Comparison of ENCODE assay signal across 14 cellular contexts in the genomic region with DNA sequence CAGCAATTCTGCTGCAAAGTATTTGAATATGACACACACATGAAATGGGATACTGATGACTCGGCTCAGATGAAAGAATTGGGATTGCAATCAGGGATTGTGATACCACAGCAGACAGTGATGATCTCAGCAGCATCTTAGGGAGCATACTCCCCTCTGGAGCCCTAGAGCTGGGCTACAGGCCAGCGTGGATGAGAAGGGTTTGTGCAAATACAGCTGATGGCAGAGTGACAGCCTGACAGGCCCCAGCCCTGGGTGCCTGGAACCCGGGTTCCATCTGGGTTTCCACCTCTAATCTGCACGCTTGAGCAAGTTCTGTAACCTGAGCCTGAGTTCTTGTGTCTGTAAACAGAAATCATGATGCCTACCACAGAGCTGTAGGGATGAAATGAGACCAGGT.
A peak's percentile ranks its signal among the peaks of the same experiment; 100 is the strongest.
DNase-seq lines count a peak whose midpoint lies in the region; ATAC-seq and TF ChIP-seq lines count a peak whose summit lies in the region.
"Had no signal": no experiment of that assay in that cellular context is flagged by ENCODE, and none has a peak within 500 bp of the region (broad histone marks: within the 10 kb centered on the region; RNA-seq: fewer than 3 reads in every experiment).

No MANE protein-coding gene starts in this region.

- CTCF ChIA-PET in AG04450 (lab: Charles Lee): no interaction called here

- no peak for ATAC-seq in GM21576 (IDR thresholded peaks at IDR 0.05; ENCODE audit: unreplicated experiment)

- H3K36me3 ChIP-seq in adipocyte (ENCODE audit: control insufficient read depth, insufficient read depth, low read length, severe bottlenecking) (no peaks in the 10 kb centered on the region), sigmoid colon (no peaks in the 10 kb centered on the region)
- H3K36me3 ChIP-seq: left ventricle myocardium inferior, Peyer's patch, tibial artery had no signal

- no peak overlapping the region for H3K4me3 ChIP-seq in AG04450 (ENCODE audit: low read depth, low read length)
- no peak overlapping the region for H3K4me3 ChIP-seq in adipocyte (ENCODE audit: low read length)
- H3K4me3 ChIP-seq in sigmoid colon: no peak overlapping the region
- no peak overlapping the region for H3K4me3 ChIP-seq in lower leg skin (ENCODE audit: low read depth, poor library complexity, severe bottlenecking)
- H3K4me3 ChIP-seq: left ventricle myocardium inferior, Peyer's patch, tibial artery had no signal

- H3K9me3 ChIP-seq in AG04450 (ENCODE audit: control insufficient read depth, insufficient read depth, low read length) (no peaks in the 10 kb centered on the region), adipocyte (ENCODE audit: control insufficient read depth, low read length) (no peaks in the 10 kb centered on the region), sigmoid colon (no peaks in the 10 kb centered on the region)
- H3K9me3 ChIP-seq: Caco-2, left ventricle myocardium inferior, Peyer's patch, tibial artery had no signal

- no peak for TF ChIP-seq EP300 in sigmoid colon (IDR thresholded peaks at IDR 0.05)

- TF ChIP-seq CTCF in AG04450 (IDR thresholded peaks at IDR 0.05; ENCODE audit: low read depth, low read length) (no peak), sigmoid colon (IDR thresholded peaks at IDR 0.05) (no peak), lower leg skin (IDR thresholded peaks at IDR 0.05) (no peak)

- H3K27me3 ChIP-seq in AG04450 (ENCODE audit: control insufficient read depth, insufficient read depth, low read length) (peaks cover 2% of the 10 kb centered on the region), adipocyte (replicated peaks; ENCODE audit: control insufficient read depth, insufficient read depth, low read length) (peaks cover 20% of the 10 kb centered on the region), sigmoid colon (no peaks in the 10 kb centered on the region)
- H3K27me3 ChIP-seq: Peyer's patch, tibial artery had no signal

- 48 to 66% methylated on average over 4 of the region's 4 CpGs for WGBS in sigmoid colon, 2 donors
- 48 to 57% methylated on average over 4 of the region's 4 CpGs for WGBS in lower leg skin, 2 donors

- POLR2A ChIA-PET in AG04450 (lab: Yijun Ruan, JAX): interaction anchor here (1.2 kb wide), 1 partner anchor 22 kb away, joined by 5 read pairs; no protein-coding TSS in a partner anchor

- no peaks in the 10 kb centered on the region for H3K4me1 ChIP-seq in adipocyte (ENCODE audit: control insufficient read depth, insufficient read depth, low read length)
- no peaks in the 10 kb centered on the region for H3K4me1 ChIP-seq in sigmoid colon
- H3K4me1 ChIP-seq: Caco-2, left ventricle myocardium inferior, Peyer's patch, tibial artery had no signal

- H3K9ac ChIP-seq in adipocyte (ENCODE audit: low read length): no peak overlapping the region

- no peak for TF ChIP-seq POLR2A in sigmoid colon (IDR thresholded peaks at IDR 0.05)
- no peak for TF ChIP-seq POLR2A in lower leg skin (IDR thresholded peaks at IDR 0.05)

- intact Hi-C loops in sigmoid colon (cut with DNase I): no loop called here
- intact Hi-C loops in lower leg skin (cut with DNase I; ENCODE audit: low total_unique reads): no loop called here

- DNase-seq in AG04450 (ENCODE audit: low read depth, low spot score) (peak; percentile 53), NCI-H1105 (lab: John Stamatoyannopoulos, UW) (peak; percentile 85), NCI-H446 (lab: John Stamatoyannopoulos, UW) (peak; percentile 53 to 91), adipocyte (ENCODE audit: low read depth) (peak; percentile 36), NCI-H1048 (lab: John Stamatoyannopoulos, UW) (no peak), sigmoid colon (no peak), lower leg skin (ENCODE audit: low spot score in 2 of 2) (no peak)
- DNase-seq: activated CD4-positive, alpha-beta T cell treated with anti-CD3 and anti-CD28 coated beads, Interleukin-2, amount 50 U/mL, for 1 hour; Caco-2; effector memory CD4-positive, alpha-beta T cell; left ventricle myocardium inferior; Peyer's patch; tibial artery had no signal

- no peak overlapping the region for H3K27ac ChIP-seq in AG04450 (ENCODE audit: low read depth, low read length)
- H3K27ac ChIP-seq in sigmoid colon: no peak overlapping the region
- H3K27ac ChIP-seq: left ventricle myocardium inferior, Peyer's patch, tibial artery had no signal

Comparison
In these comparisons a context has a peak if more than half of its experiments do, and no peak if none do; other contexts are left out.
1. DNase-seq: peak in AG04450 (single experiment), NCI-H1105 (single experiment), NCI-H446 (2 of 2) and adipocyte (single experiment); none in NCI-H1048 (single experiment), sigmoid colon (single experiment) and lower leg skin (0 of 2).